Comparison of ENCODE assay signal across 24 cellular contexts in the genomic region with DNA sequence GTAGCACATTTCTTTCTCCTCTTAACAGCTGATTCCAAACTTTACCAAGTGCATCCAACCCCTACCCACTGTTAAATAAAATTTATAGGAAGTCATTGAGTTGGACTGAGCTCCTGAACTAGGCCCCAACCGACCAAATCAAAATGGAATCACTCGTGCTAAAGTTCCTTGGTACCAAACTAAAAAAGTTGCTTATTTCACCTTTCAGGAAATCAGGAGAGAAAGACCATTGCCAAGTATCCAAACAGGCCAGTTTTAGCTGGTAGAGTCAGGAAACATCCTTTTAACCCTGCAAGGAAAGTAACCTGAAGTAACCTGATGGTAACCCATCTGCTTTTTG. TPM values are rescaled to one million over a fixed set of nuclear protein-coding genes. Genes with fewer than 3 reads are reported as not detected.
A peak's percentile ranks its signal among the peaks of the same experiment; 100 is the strongest.
DNase-seq lines count a peak whose midpoint lies in the region; ATAC-seq, FAIRE-seq and TF ChIP-seq lines count a peak whose summit lies in the region.
"Had no signal": no experiment of that assay in that cellular context is flagged by ENCODE, and none has a peak within 500 bp of the region (broad histone marks: within the 10 kb centered on the region; RNA-seq: fewer than 3 reads in every experiment).

No MANE protein-coding gene starts in this region.

- H2BK5ac ChIP-seq in mesenchymal stem cell (ENCODE audit: low read depth, low read length, poor library complexity, severe bottlenecking) (no peak overlapping the region), trophoblast cell (ENCODE audit: low read depth, low read length, poor library complexity) (no peak overlapping the region)

- H3K9ac ChIP-seq in GM12878 (ENCODE audit: control insufficient read depth, insufficient read depth, low read length) (no peak overlapping the region), mesenchymal stem cell (ENCODE audit: low read length) (peak overlapping the region; percentile 80), Karpas-422 (ENCODE audit: low read length) (no peak overlapping the region), trophoblast cell (ENCODE audit: low read length) (no peak overlapping the region)
- H3K9ac ChIP-seq: BLaER1 treated with 17β-estradiol and CSF1 and Interleukin-3, amounts not matched to agents 10 nM and 100 nM had no signal

- whole genome bisulfite sequencing in GM12878 (ENCODE audit: insufficient coverage, insufficient replicate concordance, low lambda C conversion rate, missing lambda C conversion rate), result 98% methylated on average over 2 of the region's 2 CpGs
- WGBS in mesenchymal stem cell, result 100% methylated on average over 2 of the region's 2 CpGs
- no CpG with 5 or more reads among the region's 2 CpGs for WGBS in trophoblast cell (ENCODE audit: extremely low coverage, insufficient coverage, insufficient read length)

- no peaks in the 10 kb centered on the region for H3K9me3 Mint-ChIP-seq in MCF 10A (ENCODE audit: unreplicated experiment)
- H3K9me3 Mint-ChIP-seq in activated CD8-positive, alpha-beta memory T cell treated with anti-CD3 and anti-CD28 coated beads, Interleukin-2, amount 10 ng/mL, durations not matched to agents 7 days and 5 days (ENCODE audit: low read depth), result no peaks in the 10 kb centered on the region

- H3K4me2 ChIP-seq in GM12878 (ENCODE audit: control insufficient read depth, insufficient read depth), result no peak overlapping the region
- no peak overlapping the region for H3K4me2 ChIP-seq in mesenchymal stem cell (ENCODE audit: low read length, poor library complexity, severe bottlenecking)
- no peak overlapping the region for H3K4me2 ChIP-seq in Karpas-422 (ENCODE audit: low read depth, low read length, poor library complexity, severe bottlenecking)
- H3K4me2 ChIP-seq in trophoblast cell (ENCODE audit: low read length), result no peak overlapping the region
- H3K4me2 ChIP-seq: BLaER1 treated with 17β-estradiol and CSF1 and Interleukin-3, amounts not matched to agents 10 nM and 100 nM had no signal

- POLR2A ChIA-PET in MCF 10A (lab: Yijun Ruan, JAX) (interaction anchor here (0.7 to 3.9 kb wide), 6 partner anchors 11 to 735 kb away, joined by 3 to 31 read pairs (median 5); no protein-coding TSS in a partner anchor), GM12878 (lab: Charles Lee) (interaction anchor here (0.9 kb wide), 1 partner anchor 721 kb away, joined by 3 read pairs; no protein-coding TSS in a partner anchor)

- H3K36me3 ChIP-seq in breast epithelium, result no peaks in the 10 kb centered on the region
- no peaks in the 10 kb centered on the region for H3K36me3 ChIP-seq in GM12878 (ENCODE audit: control insufficient read depth in 2 of 2, insufficient read depth in 2 of 2, low read length in 1 of 2)
- H3K36me3 ChIP-seq in mesenchymal stem cell (ENCODE audit: control insufficient read depth in 1 of 2, insufficient read depth in 2 of 2, low read depth in 1 of 2, low read length in 2 of 2), result no peaks in the 10 kb centered on the region
- no peaks in the 10 kb centered on the region for H3K36me3 ChIP-seq in Karpas-422 (ENCODE audit: insufficient read depth, low read length)
- no peaks in the 10 kb centered on the region for H3K36me3 ChIP-seq in trophoblast cell (ENCODE audit: control insufficient read depth in 1 of 2, insufficient read depth in 2 of 2, low read length in 2 of 2)
- H3K36me3 ChIP-seq: ascending aorta; BLaER1 treated with 17β-estradiol and CSF1 and Interleukin-3, amounts not matched to agents 10 nM and 100 nM; pancreas; Peyer's patch; sigmoid colon had no signal

- H3K9me3 ChIP-seq in breast epithelium, result no peaks in the 10 kb centered on the region
- no peaks in the 10 kb centered on the region; the same call in 2 of the 3 replicates for H3K9me3 ChIP-seq in GM12878 (replicated peaks; ENCODE audit: control insufficient read depth, insufficient read depth, low read length)
- no peaks in the 10 kb centered on the region for H3K9me3 ChIP-seq in mesenchymal stem cell (ENCODE audit: control insufficient read depth, low read length)
- no peaks in the 10 kb centered on the region for H3K9me3 ChIP-seq in Karpas-422 (ENCODE audit: low read length)
- no peaks in the 10 kb centered on the region for H3K9me3 ChIP-seq in trophoblast cell (ENCODE audit: insufficient read depth, low read depth, low read length)
- H3K9me3 ChIP-seq: ascending aorta; BLaER1 treated with 17β-estradiol and CSF1 and Interleukin-3, amounts not matched to agents 10 nM and 100 nM; pancreas; Peyer's patch; sigmoid colon had no signal

- no peak for FAIRE-seq in GM12878 (lab: Jason Lieb, UNC)
- FAIRE-seq: endothelial cell of umbilical vein, GM12891, pancreas, TTC549 had no signal

- H4K20me1 ChIP-seq in GM12878 (ENCODE audit: control insufficient read depth, insufficient read depth) (no peaks in the 10 kb centered on the region), Karpas-422 (ENCODE audit: insufficient read depth, low read depth, low read length) (no peaks in the 10 kb centered on the region)
- H4K20me1 ChIP-seq: BLaER1 treated with 17β-estradiol and CSF1 and Interleukin-3, amounts not matched to agents 10 nM and 100 nM had no signal

- no peak overlapping the region for H4K8ac ChIP-seq in mesenchymal stem cell (ENCODE audit: low read length)
- no peak overlapping the region for H4K8ac ChIP-seq in trophoblast cell (ENCODE audit: low read depth, low read length)

- ATAC-seq in GM12878, result no peak
- no peak for ATAC-seq in activated CD8-positive, alpha-beta memory T cell treated with anti-CD3 and anti-CD28 coated beads, Interleukin-2, amount 10 ng/mL, durations not matched to agents 7 days and 5 days

- H3K27me3 ChIP-seq in breast epithelium, result no peaks in the 10 kb centered on the region
- H3K27me3 ChIP-seq in GM12878 (replicated peaks in 1 of 2; ENCODE audit: control insufficient read depth in 2 of 2, insufficient read depth in 2 of 2, low read length in 1 of 2), result no peaks in the 10 kb centered on the region
- no peaks in the 10 kb centered on the region for H3K27me3 ChIP-seq in mesenchymal stem cell (ENCODE audit: control insufficient read depth in 1 of 2, insufficient read depth in 1 of 2, low read length in 2 of 2)
- no peaks in the 10 kb centered on the region for H3K27me3 ChIP-seq in Karpas-422 (ENCODE audit: low read length)
- no peaks in the 10 kb centered on the region for H3K27me3 ChIP-seq in trophoblast cell (ENCODE audit: insufficient read depth, low read length)
- H3K27me3 ChIP-seq: ascending aorta; BLaER1 treated with 17β-estradiol and CSF1 and Interleukin-3, amounts not matched to agents 10 nM and 100 nM; pancreas; Peyer's patch; sigmoid colon had no signal

- RAD21 ChIA-PET in GM12878 (lab: Charles Lee; ENCODE audit: unreplicated experiment), result interaction anchor here (0.7 to 1.1 kb wide), 2 partner anchors 52 to 187 kb away, joined by 3 read pairs; no protein-coding TSS in a partner anchor

- TF ChIP-seq POLR2A in breast epithelium (IDR thresholded peaks at IDR 0.05) (no peak), GM12878 (IDR thresholded peaks at IDR 0.05; ENCODE audit: low read depth, low read length) (no peak)

- H3K4me1 Mint-ChIP-seq in MCF 10A (ENCODE audit: insufficient read depth, unreplicated experiment), result peaks cover 27% of the 10 kb centered on the region
- peaks cover 16% of the 10 kb centered on the region for H3K4me1 Mint-ChIP-seq in activated CD8-positive, alpha-beta memory T cell treated with anti-CD3 and anti-CD28 coated beads, Interleukin-2, amount 10 ng/mL, durations not matched to agents 7 days and 5 days

- no peak overlapping the region for H3K23ac ChIP-seq in mesenchymal stem cell (ENCODE audit: low read length in 2 of 2)
- H3K23ac ChIP-seq in trophoblast cell (ENCODE audit: low read length), result no peak overlapping the region

- H3K27ac Mint-ChIP-seq in MCF 10A (ENCODE audit: low read depth, unreplicated experiment), result peak overlapping the region; percentile 96
- H3K27ac Mint-ChIP-seq in activated CD8-positive, alpha-beta memory T cell treated with anti-CD3 and anti-CD28 coated beads, Interleukin-2, amount 10 ng/mL, durations not matched to agents 7 days and 5 days, result no peak overlapping the region

- no peaks in the 10 kb centered on the region for H3K9me2 ChIP-seq in Karpas-422 (replicated peaks; ENCODE audit: insufficient read depth, low read length)

- no peak for TF ChIP-seq RAD21 in GM12878 (IDR thresholded peaks at IDR 0.05; ENCODE audit: insufficient read depth, low read depth, low read length)

- no peak overlapping the region for H2BK12ac ChIP-seq in mesenchymal stem cell (ENCODE audit: low read length in 2 of 2)
- H2BK12ac ChIP-seq in trophoblast cell (ENCODE audit: low read length), result no peak overlapping the region

- no peak for DNase-seq in MCF 10A (ENCODE audit: unreplicated experiment)
- DNase-seq in breast epithelium (ENCODE audit: low spot score in 2 of 2), result no peak
- DNase-seq in GM12878 (ENCODE audit: low read depth, low spot score), result no peak
- DNase-seq in mesenchymal stem cell, result no peak
- DNase-seq in glomerular visceral epithelial cell (ENCODE audit: extremely low spot score), result no peak
- DNase-seq in Karpas-422, result no peak
- no peak for DNase-seq in trophoblast cell
- DNase-seq in activated CD8-positive, alpha-beta memory T cell treated with anti-CD3 and anti-CD28 coated beads, Interleukin-2, amount 10 ng/mL, durations not matched to agents 7 days and 5 days, result no peak
- DNase-seq: activated naive CD4-positive, alpha-beta T cell; cortex of kidney; DMS 273 treated with DMSO at 0.1 percent for 48 hours; GF-D8; NCI-H1436 treated with DMSO at 0.1 percent for 48 hours; NCI-H2171 treated with DMSO at 0.1 percent for 48 hours; NCI-H69; pancreas; Peyer's patch; sigmoid colon had no signal

- no peak for TF ChIP-seq EP300 in GM12878 (IDR thresholded peaks at IDR 0.05; ENCODE audit: borderline replicate concordance in 1 of 2, control insufficient read depth in 1 of 2, low read depth in 2 of 2, low read length in 2 of 2)

- no peak overlapping the region for H3K14ac ChIP-seq in mesenchymal stem cell (ENCODE audit: low read length in 2 of 2)
- H3K14ac ChIP-seq in trophoblast cell (ENCODE audit: low read length), result no peak overlapping the region

- H4K12ac ChIP-seq in trophoblast cell (ENCODE audit: low read depth, low read length), result no peak overlapping the region

- no peak overlapping the region for H2BK15ac ChIP-seq in mesenchymal stem cell (ENCODE audit: low read depth, poor library complexity, severe bottlenecking)

- BruUV-seq in MCF 10A (replicated peaks; lab: Mats Ljungman, UMichigan) (no TSS peak), GM12878 (replicated peaks; lab: Mats Ljungman, UMichigan) (no TSS peak)

- H3K4me1 ChIP-seq in breast epithelium, result no peaks in the 10 kb centered on the region
- peaks cover 14% of the 10 kb centered on the region for H3K4me1 ChIP-seq in GM12878 (ENCODE audit: control insufficient read depth, insufficient read depth, low read length)
- peaks cover 3% of the 10 kb centered on the region for H3K4me1 ChIP-seq in mesenchymal stem cell (ENCODE audit: control insufficient read depth, insufficient read depth, low read depth, low read length)
- H3K4me1 ChIP-seq in Karpas-422 (ENCODE audit: low read length), result no peaks in the 10 kb centered on the region
- no peaks in the 10 kb centered on the region for H3K4me1 ChIP-seq in trophoblast cell (ENCODE audit: control insufficient read depth in 1 of 2, insufficient read depth in 2 of 2, low read length in 2 of 2)
- H3K4me1 ChIP-seq: ascending aorta; BLaER1 treated with 17β-estradiol and CSF1 and Interleukin-3, amounts not matched to agents 10 nM and 100 nM; pancreas; Peyer's patch; sigmoid colon had no signal

- no peak overlapping the region for H4K91ac ChIP-seq in mesenchymal stem cell (ENCODE audit: low read length)
- H4K91ac ChIP-seq in trophoblast cell (ENCODE audit: low read depth, low read length), result no peak overlapping the region

- intact Hi-C loops in MCF 10A (cut with micrococcal nuclease), result no loop called here
- intact Hi-C loops in breast epithelium (cut with DNase I; ENCODE audit: low total_unique reads), result no loop called here
- intact Hi-C loops in GM12878 (cut with micrococcal nuclease; ENCODE audit: unreplicated experiment), result loop anchor here (5.0 kb wide), 1 partner anchor 225 kb away; no protein-coding TSS in a partner anchor

- H3K79me1 ChIP-seq in mesenchymal stem cell (replicated peaks; ENCODE audit: low read length, poor library complexity, severe bottlenecking), result no peaks in the 10 kb centered on the region
- H3K79me1 ChIP-seq in trophoblast cell (ENCODE audit: low read length), result no peaks in the 10 kb centered on the region

- H3K18ac ChIP-seq in mesenchymal stem cell (ENCODE audit: low read depth in 1 of 2, low read length in 2 of 2) (no peak overlapping the region), trophoblast cell (ENCODE audit: low read length) (no peak overlapping the region)

- CTCF ChIA-PET in MCF 10A (lab: Yijun Ruan, JAX) (interaction anchor here (0.6 kb wide), 1 partner anchor 9 kb away, joined by 3 read pairs; no protein-coding TSS in a partner anchor), GM12878 (lab: Yijun Ruan, JAX) (interaction anchor here (1.8 to 2.1 kb wide), 2 partner anchors 10 to 31 kb away, joined by 4 read pairs; partner anchors contain the start of gene GALNT5)
- CTCF ChIA-PET in activated CD8-positive, alpha-beta memory T cell treated with anti-CD3 and anti-CD28 coated beads, Interleukin-2, amount 10 ng/mL, durations not matched to agents 7 days and 5 days (lab: Charles Lee), result no interaction called here

- SMC1A ChIA-PET in GM12878 (lab: Charles Lee; ENCODE audit: uncharacterized antibody, unreplicated experiment), result interaction anchor here (1.4 kb wide), 1 partner anchor 11 kb away, joined by 4 read pairs; no protein-coding TSS in a partner anchor

- no peak for TF ChIP-seq CTCF in MCF 10A (IDR thresholded peaks at IDR 0.05; ENCODE audit: unreplicated experiment)
- TF ChIP-seq CTCF in breast epithelium (IDR thresholded peaks at IDR 0.05), result no peak
- TF ChIP-seq CTCF in GM12878 (IDR thresholded peaks at IDR 0.05 in 2 of 3, conservative IDR thresholded peaks at IDR 0.05 in 1 of 3; ENCODE audit: control insufficient read depth in 2 of 3, extremely low read depth in 1 of 3, insufficient read depth in 1 of 3, low read depth in 3 of 3, low read length in 3 of 3), result no peak

- H3K4me3 ChIP-seq in breast epithelium (no peak overlapping the region), GM12878 (no peak overlapping the region), mesenchymal stem cell (ENCODE audit: insufficient read depth in 1 of 2, low read depth in 1 of 2, low read length in 2 of 2) (no peak overlapping the region), Karpas-422 (ENCODE audit: low read length) (no peak overlapping the region), trophoblast cell (ENCODE audit: low read depth, low read length) (no peak overlapping the region)
- H3K4me3 ChIP-seq: ascending aorta; BLaER1 treated with 17β-estradiol and CSF1 and Interleukin-3, amounts not matched to agents 10 nM and 100 nM; pancreas; Peyer's patch; sigmoid colon had no signal

- H3K27ac ChIP-seq in breast epithelium (no peak overlapping the region), GM12878 (ENCODE audit: control insufficient read depth, insufficient read depth) (no peak overlapping the region), mesenchymal stem cell (ENCODE audit: low read length, poor library complexity, severe bottlenecking) (peak overlapping the region; percentile 59), Karpas-422 (ENCODE audit: low read length) (no peak overlapping the region), trophoblast cell (ENCODE audit: low read depth, low read length) (no peak overlapping the region)
- H3K27ac ChIP-seq: ascending aorta; BLaER1 treated with 17β-estradiol and CSF1 and Interleukin-3, amounts not matched to agents 10 nM and 100 nM; Peyer's patch; sigmoid colon had no signal

- peak overlapping the region; percentile 10 for H3K4me3 Mint-ChIP-seq in MCF 10A (ENCODE audit: unreplicated experiment)
- H3K4me3 Mint-ChIP-seq in activated CD8-positive, alpha-beta memory T cell treated with anti-CD3 and anti-CD28 coated beads, Interleukin-2, amount 10 ng/mL, durations not matched to agents 7 days and 5 days, result no peak overlapping the region

- H3K4ac ChIP-seq in mesenchymal stem cell (ENCODE audit: low read depth in 1 of 2, low read length in 2 of 2) (no peak overlapping the region), trophoblast cell (ENCODE audit: low read depth, low read length) (no peak overlapping the region)

- H3K36me3 Mint-ChIP-seq in MCF 10A (ENCODE audit: insufficient read depth, unreplicated experiment), result peaks cover 6% of the 10 kb centered on the region
- H3K36me3 Mint-ChIP-seq in activated CD8-positive, alpha-beta memory T cell treated with anti-CD3 and anti-CD28 coated beads, Interleukin-2, amount 10 ng/mL, durations not matched to agents 7 days and 5 days, result no peaks in the 10 kb centered on the region

- H3K27me3 Mint-ChIP-seq in MCF 10A (ENCODE audit: insufficient read depth, unreplicated experiment), result no peaks in the 10 kb centered on the region
- H3K27me3 Mint-ChIP-seq in activated CD8-positive, alpha-beta memory T cell treated with anti-CD3 and anti-CD28 coated beads, Interleukin-2, amount 10 ng/mL, durations not matched to agents 7 days and 5 days, result peaks cover 5% of the 10 kb centered on the region

- H2BK120ac ChIP-seq in mesenchymal stem cell (ENCODE audit: low read depth, low read length) (no peak overlapping the region), trophoblast cell (ENCODE audit: insufficient read depth, low read length, poor library complexity) (no peak overlapping the region)

- H3K79me2 ChIP-seq in GM12878 (ENCODE audit: control insufficient read depth, insufficient read depth, low read length) (no peaks in the 10 kb centered on the region), Karpas-422 (ENCODE audit: low read length) (no peaks in the 10 kb centered on the region), trophoblast cell (ENCODE audit: control insufficient read depth, insufficient read depth, low read length, poor library complexity) (no peaks in the 10 kb centered on the region)

- no peak overlapping the region for H2AFZ ChIP-seq in GM12878 (ENCODE audit: control insufficient read depth, low read depth, low read length)
- H2AFZ ChIP-seq in mesenchymal stem cell (ENCODE audit: low read depth, low read length), result no peak overlapping the region
- no peak overlapping the region for H2AFZ ChIP-seq in Karpas-422 (ENCODE audit: low read length)
- H2AFZ ChIP-seq in trophoblast cell (ENCODE audit: insufficient read depth, low read length, poor library complexity), result no peak overlapping the region

- in situ Hi-C loops in GM12878 (cut with MboI), result no loop called here

- H2AK5ac ChIP-seq in mesenchymal stem cell (ENCODE audit: low read length, severe bottlenecking) (no peak overlapping the region), trophoblast cell (ENCODE audit: low read length) (no peak overlapping the region)

RNA-seq across cellular contexts. Expression of gene GALNT5, which starts 10.5 kb away (rescaled TPM):
- total RNA-seq in MCF 10A (2022) (not detected in 2 replicates), breast epithelium (1 to 10 TPM in 2 of 3 donors, under 1 TPM in 1; 0.16 to 2.0 (median 1.6) TPM), GM12878 (2014; rRNA removed) (under 0.01 TPM in 1 of 2 replicates, not detected in the other), GM12878 (2014; rRNA removed; fragmentation: Illumina TruSeq; extraction: Trizol) (not detected in 2 replicates), GM12878 (2021) (0.05 and 0.08 TPM in 2 replicates)
- total RNA-seq in GM12878 (2013; cell fraction: nucleolus; rRNA removed), result not detected in 2 replicates
- polyA plus RNA-seq in GM12878 (2011; ENCODE audit: low read depth), result 0.07 TPM
- polyA plus RNA-seq in GM12878 (2011; rRNA removed) (0.01 and 0.03 TPM in 2 replicates), GM12878 (2014; fragmentation: Illumina TruSeq; extraction: Trizol) (not detected in 2 replicates), GM12878 (2014; fragmentation: Nextera tagmentation; extraction: Ambion mirVana) (not detected), GM12878 (2014; rRNA removed) (0.03 TPM in 1 of 2 replicates, not detected in the other), GM12878 (2016; fragmentation: Nextera tagmentation; extraction: Ambion mirVana) (under 1 TPM; 0.03 to 0.25 TPM)
- not detected in 2 replicates for polyA plus RNA-seq in GM12878 (2011; cell fraction: cytosol; rRNA removed)
- polyA plus RNA-seq in GM12878 (2011; cell fraction: nucleus; rRNA removed), result not detected in 2 replicates
- polyA plus RNA-seq in GM12878 (2012), result 0.15 TPM in 1 of 2 replicates, not detected in the other
- polyA minus RNA-seq in GM12878 (2011; rRNA and poly(A)+ RNA removed), result 0.05 TPM in 1 of 2 replicates, not detected in the other
- not detected in 2 replicates for polyA minus RNA-seq in GM12878 (2011; cell fraction: cytosol; rRNA and poly(A)+ RNA removed)
- polyA minus RNA-seq in GM12878 (2011; cell fraction: nucleus; rRNA and poly(A)+ RNA removed), result not detected in 2 replicates
- polyA plus RNA-seq in mesenchymal stem cell (2013, experiment 1 of 2), result 1.9 TPM
- polyA plus RNA-seq in mesenchymal stem cell (2013, experiment 2 of 2), result 1.9 TPM
- not detected in 2 replicates for total RNA-seq in Karpas-422 (2014; rRNA removed; shearing (Covaris generic); ENCODE audit: low replicate concordance)
- polyA plus RNA-seq in trophoblast cell (2013), result 0.18 and 0.19 TPM in 2 replicates
- not detected for total RNA-seq in activated CD8-positive, alpha-beta memory T cell treated with anti-CD3 and anti-CD28 coated beads, Interleukin-2, amount 10 ng/mL, durations not matched to agents 7 days and 5 days
- total RNA-seq: A172, endothelial cell of umbilical vein had no signal
- polyA plus RNA-seq: endothelial cell of umbilical vein, pancreas had no signal
